ENCODE assay signal across 8 cellular contexts in genomic region chr10:86376852-86377796, GRCh38. TPM values are rescaled to one million over a fixed set of nuclear protein-coding genes. Genes with fewer than 3 reads are reported as not detected.
DNase-seq lines count a peak whose midpoint lies in the region; ATAC-seq and TF ChIP-seq lines count a peak whose summit lies in the region.

No MANE protein-coding gene starts in this region.

- DNase-seq in AG08395 (ENCODE audit: low spot score): peak; percentile 85
- peak; percentile 40 for DNase-seq in NCI-H226
- peak; percentile 69 to 87 for DNase-seq in activated CD4-positive, alpha-beta T cell treated with anti-CD3 and anti-CD28 coated beads, Interleukin-2, amount 50 U/mL, for 24 hours (ENCODE audit: low read depth in 1 of 2, low spot score in 1 of 2)
- peak; percentile 74 for DNase-seq in dermis blood vessel endothelial cell
- DNase-seq in lung microvascular endothelial cell (ENCODE audit: low read depth in 2 of 2): peak; percentile 58 to 71
- DNase-seq in stimulated activated CD8-positive, alpha-beta memory T cell treated with anti-CD3 and anti-CD28 coated beads, Interleukin-15, amount 100 ng/mL, for 4 hours (ENCODE audit: low read depth in 2 of 2): peak; percentile 55 to 63

- ATAC-seq in GM18505 (IDR thresholded peaks at IDR 0.05; ENCODE audit: unreplicated experiment): peak; percentile 93
- peak; percentile 98 for ATAC-seq in HG02885 (IDR thresholded peaks at IDR 0.05; ENCODE audit: poor library complexity, unreplicated experiment)

- no peak for TF ChIP-seq POLR2A in GM18505 (IDR thresholded peaks at IDR 0.05; ENCODE audit: borderline replicate concordance, extremely low read depth, insufficient read depth, insufficient read length)

RNA-seq across cellular contexts. Expression of gene GRID1, which starts 10.5 kb away (rescaled TPM):
- not detected in 2 replicates for total RNA-seq in dermis blood vessel endothelial cell
- under 0.01 TPM in 1 of 2 replicates, not detected in the other for total RNA-seq in lung microvascular endothelial cell

Comparison
In these comparisons a context has a peak if more than half of its experiments do, and no peak if none do; other contexts are left out.
1. Peak in every context shown above with its lines: DNase-seq and ATAC-seq.